10 cellular contexts compared by ENCODE assay signal in genomic region chr2:160278101-160278888, GRCh38.
DNase-seq lines count a peak whose midpoint lies in the region; ATAC-seq and TF ChIP-seq lines count a peak whose summit lies in the region.
"Had no signal": no experiment of that assay in that cellular context is flagged by ENCODE, and none has a peak within 500 bp of the region (broad histone marks: within the 10 kb centered on the region; RNA-seq: fewer than 3 reads in every experiment).

No MANE protein-coding gene starts in this region.

- H3K4me1 Mint-ChIP-seq in memory B cell, result no peaks in the 10 kb centered on the region
- no peaks in the 10 kb centered on the region for H3K4me1 Mint-ChIP-seq in Caco-2 (ENCODE audit: low read depth, unreplicated experiment)

- H3K4me1 ChIP-seq in Caco-2, result peaks cover 6% of the 10 kb centered on the region; the same call in 1 of the 2 replicates

- no peaks in the 10 kb centered on the region for H3K9me3 ChIP-seq in Caco-2

- peak; percentile 83 for ATAC-seq in GM21390 (IDR thresholded peaks at IDR 0.05; ENCODE audit: unreplicated experiment)
- ATAC-seq in HG03571 (IDR thresholded peaks at IDR 0.05; ENCODE audit: unreplicated experiment), result peak; percentile 67
- ATAC-seq in memory B cell (ENCODE audit: low read depth), result peak; percentile 96

- DNase-seq in DMS53 treated with DMSO at 0.1 percent for 48 hours (lab: John Stamatoyannopoulos, UW; ENCODE audit: unreplicated experiment), result peak; percentile 31
- no peak for DNase-seq in memory B cell (ENCODE audit: low spot score in 2 of 2)
- no peak for DNase-seq in NCI-H524 treated with DMSO at 0.1 percent for 48 hours (lab: John Stamatoyannopoulos, UW)
- DNase-seq in SW 1271 (lab: John Stamatoyannopoulos, UW), result no peak
- DNase-seq in iPS-NIHi7 (ENCODE audit: extremely low spot score), result no peak
- DNase-seq in Caco-2, result no peak
- DNase-seq: activated naive CD4-positive, alpha-beta T cell treated with Interleukin-2 at 50 U/mL for 16 hours; kidney had no signal

- POLR2A ChIA-PET in Caco-2 (lab: Charles Lee), result no interaction called here

- no peaks in the 10 kb centered on the region for H3K9me3 Mint-ChIP-seq in memory B cell
- H3K9me3 Mint-ChIP-seq in Caco-2 (ENCODE audit: unreplicated experiment), result no peaks in the 10 kb centered on the region

- no peak for TF ChIP-seq CTCF in Caco-2 (IDR thresholded peaks at IDR 0.05; ENCODE audit: insufficient read depth in 1 of 2, low read depth in 1 of 2, low read length in 1 of 2, severe bottlenecking in 1 of 2, unreplicated experiment in 1 of 2)

- no peak overlapping the region for H3K4me3 ChIP-seq in Caco-2 (ENCODE audit: low read depth, low read length)

- H3K4me3 Mint-ChIP-seq in memory B cell (no peak overlapping the region), Caco-2 (ENCODE audit: unreplicated experiment) (no peak overlapping the region)

- H3K27me3 ChIP-seq in Caco-2 (replicated peaks; ENCODE audit: control insufficient read depth, insufficient read depth, low read length), result no peaks in the 10 kb centered on the region

- H3K27ac Mint-ChIP-seq in memory B cell, result no peak overlapping the region
- no peak overlapping the region for H3K27ac Mint-ChIP-seq in Caco-2 (ENCODE audit: unreplicated experiment)

- H3K36me3 Mint-ChIP-seq in memory B cell, result peaks cover 35% of the 10 kb centered on the region
- H3K36me3 Mint-ChIP-seq in Caco-2 (ENCODE audit: insufficient read depth, unreplicated experiment), result peaks cover 56% of the 10 kb centered on the region

- intact Hi-C loops in Caco-2 (cut with micrococcal nuclease; ENCODE audit: unreplicated experiment), result loop anchor here (1.0 kb wide), 1 partner anchor 692 kb away; no protein-coding TSS in a partner anchor

- CTCF ChIA-PET in Caco-2 (lab: Charles Lee), result interaction anchor here (1.0 to 1.5 kb wide), 2 partner anchors 8 to 692 kb away, joined by 4 to 8 read pairs; no protein-coding TSS in a partner anchor

- BruUV-seq in Caco-2 (replicated peaks; lab: Mats Ljungman, UMichigan), result no TSS peak

- peaks cover 2% of the 10 kb centered on the region; the same call in 1 of the 2 replicates for H3K36me3 ChIP-seq in Caco-2 (ENCODE audit: control insufficient read depth, insufficient read depth, low read length)

- H3K27me3 Mint-ChIP-seq in memory B cell (no peaks in the 10 kb centered on the region), Caco-2 (ENCODE audit: insufficient read depth, unreplicated experiment) (no peaks in the 10 kb centered on the region)
